13 cellular contexts compared by ENCODE assay signal in genomic region chr21:42360317-42360716, GRCh38. TPM values are rescaled to one million over a fixed set of nuclear protein-coding genes. Genes with fewer than 3 reads are reported as not detected.
DNase-seq lines count a peak whose midpoint lies in the region; ATAC-seq and TF ChIP-seq lines count a peak whose summit lies in the region.
"Had no signal": no experiment of that assay in that cellular context is flagged by ENCODE, and none has a peak within 500 bp of the region (broad histone marks: within the 10 kb centered on the region; RNA-seq: fewer than 3 reads in every experiment).

No MANE protein-coding gene starts in this region.

- intact Hi-C loops in HCT116 (cut with micrococcal nuclease): loop anchor here (1.0 kb wide), 1 partner anchor 90 kb away; no protein-coding TSS in a partner anchor
- intact Hi-C loops in naive thymus-derived CD4-positive, alpha-beta T cell (cut with micrococcal nuclease): loop anchor here in 1 of 2 donors (5.0 kb wide), 1 partner anchor 42 kb away; the partner anchor contains the start of gene UBASH3A

- no peak overlapping the region for H3K9ac ChIP-seq in HCT116 (ENCODE audit: low read length)

- no peaks in the 10 kb centered on the region for H4K20me1 ChIP-seq in HCT116 (ENCODE audit: insufficient read depth)

- CTCF ChIA-PET in HCT116 (lab: Charles Lee): interaction anchor here (1.3 to 1.6 kb wide), 6 partner anchors 9 to 233 kb away, joined by 3 to 7 read pairs (median 4); no protein-coding TSS in a partner anchor
- CTCF ChIA-PET in naive thymus-derived CD4-positive, alpha-beta T cell (lab: Charles Lee): interaction anchor here (0.9 kb wide), 1 partner anchor 89 kb away, joined by 3 read pairs; no protein-coding TSS in a partner anchor

- H3K27ac Mint-ChIP-seq in activated naive CD8-positive, alpha-beta T cell treated with anti-CD3 and anti-CD28 coated beads for 36 hours: no peak overlapping the region
- no peak overlapping the region for H3K27ac Mint-ChIP-seq in naive thymus-derived CD4-positive, alpha-beta T cell

- no peak overlapping the region for H3K4me3 ChIP-seq in HCT116 (replicated peaks in 1 of 2; ENCODE audit: low read depth in 1 of 2, low read length in 2 of 2)
- no peak overlapping the region for H3K4me3 ChIP-seq in naive thymus-derived CD4-positive, alpha-beta T cell (ENCODE audit: low read length)
- H3K4me3 ChIP-seq: body of pancreas, pancreas had no signal

- BruUV-seq in HCT116 (replicated peaks; lab: Mats Ljungman, UMichigan): no TSS peak

- TF ChIP-seq RAD21 in HCT116 (IDR thresholded peaks at IDR 0.05; ENCODE audit: low read depth): peak; percentile 76

- no peaks in the 10 kb centered on the region for H3K27me3 Mint-ChIP-seq in activated naive CD8-positive, alpha-beta T cell treated with anti-CD3 and anti-CD28 coated beads for 36 hours
- H3K27me3 Mint-ChIP-seq in naive thymus-derived CD4-positive, alpha-beta T cell: peaks cover 0 to 27% (median 0%) of the 10 kb centered on the region in 5 donors

- DNase-seq in ELF-1 (ENCODE audit: low read depth, low spot score): peak; percentile 31
- peak; percentile 59 for DNase-seq in HCT116 (ENCODE audit: low read depth, low spot score)
- DNase-seq in activated naive CD8-positive, alpha-beta T cell treated with anti-CD3 and anti-CD28 coated beads for 36 hours: peak; percentile 36
- no peak for DNase-seq in RPMI8226
- DNase-seq in SIG-M5 (lab: John Stamatoyannopoulos, UW): no peak
- DNase-seq in naive thymus-derived CD4-positive, alpha-beta T cell: no peak
- DNase-seq: body of pancreas; CD8-positive, alpha-beta memory T cell; mesenchymal stem cell; MV-4-11; NCI-H526 had no signal

- no peak overlapping the region for H3K4me2 ChIP-seq in HCT116 (ENCODE audit: low read length)

- TF ChIP-seq POLR2A in HCT116 (IDR thresholded peaks at IDR 0.05; ENCODE audit: borderline replicate concordance, extremely low read depth, insufficient read depth, insufficient read length): no peak

- H3K4me1 Mint-ChIP-seq in activated naive CD8-positive, alpha-beta T cell treated with anti-CD3 and anti-CD28 coated beads for 36 hours: peaks cover 13% of the 10 kb centered on the region
- H3K4me1 Mint-ChIP-seq in naive thymus-derived CD4-positive, alpha-beta T cell: peaks cover 0 to 7% (median 4%) of the 10 kb centered on the region in 7 donors

- H3K27me3 ChIP-seq in HCT116 (ENCODE audit: insufficient read depth, low read length): no peaks in the 10 kb centered on the region
- H3K27me3 ChIP-seq in naive thymus-derived CD4-positive, alpha-beta T cell (ENCODE audit: control insufficient read depth in 2 of 2, insufficient read depth in 2 of 2, low read length in 2 of 2): no peaks in the 10 kb centered on the region
- H3K27me3 ChIP-seq: body of pancreas, pancreas had no signal

- no peaks in the 10 kb centered on the region for H3K4me1 ChIP-seq in HCT116 (ENCODE audit: control insufficient read depth in 1 of 2, insufficient read depth in 2 of 2, low read length in 2 of 2)
- no peaks in the 10 kb centered on the region for H3K4me1 ChIP-seq in naive thymus-derived CD4-positive, alpha-beta T cell (ENCODE audit: control insufficient read depth in 2 of 2, insufficient read depth in 2 of 2, low read length in 2 of 2)
- H3K4me1 ChIP-seq: body of pancreas, pancreas had no signal

- H3K36me3 ChIP-seq in HCT116 (ENCODE audit: control insufficient read depth in 1 of 2, insufficient read depth in 2 of 2, low read length in 2 of 2): no peaks in the 10 kb centered on the region
- no peaks in the 10 kb centered on the region for H3K36me3 ChIP-seq in naive thymus-derived CD4-positive, alpha-beta T cell (ENCODE audit: control insufficient read depth in 2 of 3, insufficient read depth in 3 of 3, low read length in 3 of 3)
- H3K36me3 ChIP-seq: pancreas had no signal

- H3K9me3 ChIP-seq in HCT116 (ENCODE audit: control insufficient read depth in 1 of 2, insufficient read depth in 1 of 2, low read depth in 1 of 2, low read length in 2 of 2): no peaks in the 10 kb centered on the region
- H3K9me3 ChIP-seq in naive thymus-derived CD4-positive, alpha-beta T cell (ENCODE audit: control insufficient read depth in 2 of 3, low read length in 3 of 3): peaks cover 0 to 4% (median 0%) of the 10 kb centered on the region in 3 experiments
- H3K9me3 ChIP-seq: pancreas had no signal

- H3K4me3 Mint-ChIP-seq in activated naive CD8-positive, alpha-beta T cell treated with anti-CD3 and anti-CD28 coated beads for 36 hours: no peak overlapping the region
- H3K4me3 Mint-ChIP-seq in naive thymus-derived CD4-positive, alpha-beta T cell: no peak overlapping the region
- H3K4me3 Mint-ChIP-seq: CD8-positive, alpha-beta memory T cell had no signal

- no peak overlapping the region for H2AFZ ChIP-seq in HCT116 (ENCODE audit: low read depth, low read length, poor library complexity, severe bottlenecking)

- POLR2A ChIA-PET in HCT116 (lab: Charles Lee): no interaction called here
- POLR2A ChIA-PET in naive thymus-derived CD4-positive, alpha-beta T cell (lab: Charles Lee): no interaction called here

- peaks cover 8% of the 10 kb centered on the region for H3K9me3 Mint-ChIP-seq in activated naive CD8-positive, alpha-beta T cell treated with anti-CD3 and anti-CD28 coated beads for 36 hours
- H3K9me3 Mint-ChIP-seq in naive thymus-derived CD4-positive, alpha-beta T cell: peaks cover 0 to 22% (median 4%) of the 10 kb centered on the region in 11 donors

- no peaks in the 10 kb centered on the region for H3K36me3 Mint-ChIP-seq in activated naive CD8-positive, alpha-beta T cell treated with anti-CD3 and anti-CD28 coated beads for 36 hours
- peaks cover 0 to 14% (median 4%) of the 10 kb centered on the region in 5 donors for H3K36me3 Mint-ChIP-seq in naive thymus-derived CD4-positive, alpha-beta T cell

- H3K79me2 ChIP-seq in HCT116 (ENCODE audit: insufficient read depth, low read length): no peaks in the 10 kb centered on the region

- H3K27ac ChIP-seq in HCT116 (ENCODE audit: low read depth, low read length): no peak overlapping the region
- H3K27ac ChIP-seq in naive thymus-derived CD4-positive, alpha-beta T cell (ENCODE audit: low read depth, low read length): no peak overlapping the region
- H3K27ac ChIP-seq: body of pancreas, pancreas had no signal

- no peaks in the 10 kb centered on the region for H3K9me2 ChIP-seq in HCT116 (ENCODE audit: insufficient read depth)

- RAD21 ChIA-PET in HCT116 (lab: Charles Lee; ENCODE audit: low non-redundant PET in 1 of 2, low total read pairs in 2 of 2, uncharacterized antibody in 2 of 2, unreplicated experiment in 2 of 2): no interaction called here

- ATAC-seq in HCT116: peak; percentile 95
- no peak for ATAC-seq in naive thymus-derived CD4-positive, alpha-beta T cell
- ATAC-seq: body of pancreas, pancreas, SK-N-SH treated with all-trans-retinoic acid at 6 μM for 48 hours had no signal

- peak; percentile 77 to 96 (median 94) for TF ChIP-seq CTCF in HCT116 (IDR thresholded peaks at IDR 0.05 in 2 of 3, conservative IDR thresholded peaks at IDR 0.05 in 1 of 3; ENCODE audit: borderline replicate concordance in 1 of 3, insufficient read depth in 1 of 3, low read depth in 2 of 3, low read length in 2 of 3)

TF ChIP-seq in HCT116, 20 proteins besides CTCF, POLR2A, EP300 and RAD21 (continues in another document):
- no peak for TF ChIP-seq TCF7L2 (IDR thresholded peaks at IDR 0.05; ENCODE audit: borderline replicate concordance, extremely low read depth, insufficient read depth, insufficient read length)
- no peak for TF ChIP-seq CEBPB (IDR thresholded peaks at IDR 0.05; ENCODE audit: low read depth)
- no peak for TF ChIP-seq EZH2phosphoT487 (IDR thresholded peaks at IDR 0.05; ENCODE audit: borderline replicate concordance)
- no peak for TF ChIP-seq POLR2AphosphoS5 (IDR thresholded peaks at IDR 0.05; ENCODE audit: low read depth, low read length)
- TF ChIP-seq ELF1 (IDR thresholded peaks at IDR 0.05; ENCODE audit: borderline replicate concordance, low read depth): no peak
- no peak for TF ChIP-seq ZNF274 (IDR thresholded peaks at IDR 0.05; ENCODE audit: low read depth, low read length)
- TF ChIP-seq EGR1 (IDR thresholded peaks at IDR 0.05; ENCODE audit: low read depth): no peak
- no peak for TF ChIP-seq CBX3 (IDR thresholded peaks at IDR 0.05; ENCODE audit: low read depth)

RNA-seq across cellular contexts. Expression of gene TFF1, which starts 6.0 kb away (rescaled TPM):
- total RNA-seq in HCT116 (2021; ENCODE audit: unreplicated experiment): 0.61 TPM
- polyA plus RNA-seq in HCT116 (2012): not detected in 2 replicates
- total RNA-seq in activated naive CD8-positive, alpha-beta T cell treated with anti-CD3 and anti-CD28 coated beads for 36 hours: not detected
- total RNA-seq in naive thymus-derived CD4-positive, alpha-beta T cell: not detected
- not detected for polyA plus RNA-seq in naive thymus-derived CD4-positive, alpha-beta T cell
- total RNA-seq: CD8-positive, alpha-beta memory T cell had no signal
- polyA plus RNA-seq: CD8-positive, alpha-beta memory T cell had no signal

RNA-seq across cellular contexts. Expression of gene TFF2, which starts 9.5 kb away (rescaled TPM):
- total RNA-seq in HCT116 (2021; ENCODE audit: unreplicated experiment): not detected
- not detected in 2 replicates for polyA plus RNA-seq in HCT116 (2012)
- total RNA-seq in activated naive CD8-positive, alpha-beta T cell treated with anti-CD3 and anti-CD28 coated beads for 36 hours: not detected
- not detected for total RNA-seq in naive thymus-derived CD4-positive, alpha-beta T cell
- polyA plus RNA-seq in naive thymus-derived CD4-positive, alpha-beta T cell: not detected
- total RNA-seq: CD8-positive, alpha-beta memory T cell had no signal
- polyA plus RNA-seq: CD8-positive, alpha-beta memory T cell had no signal

RNA-seq across cellular contexts. Expression of gene TMPRSS3, which starts 35.5 kb away (rescaled TPM):
- total RNA-seq in HCT116 (2021; ENCODE audit: unreplicated experiment): not detected
- polyA plus RNA-seq in HCT116 (2012): not detected in 2 replicates
- 10 to 100 TPM; 49.1 to 50.7 TPM for total RNA-seq in activated naive CD8-positive, alpha-beta T cell treated with anti-CD3 and anti-CD28 coated beads for 36 hours
- total RNA-seq in naive thymus-derived CD4-positive, alpha-beta T cell: 1 to 10 TPM in 4 of 5 experiments, under 1 TPM in 1; 0.88 to 7.6 (median 1.5) TPM
- polyA plus RNA-seq in naive thymus-derived CD4-positive, alpha-beta T cell: 1 to 10 TPM in 1 of 2 donors, under 1 TPM in 1; 0.11 to 2.9 TPM

RNA-seq across cellular contexts. Expression of gene UBASH3A, which starts 43.4 kb away (rescaled TPM):
- 0.07 TPM for total RNA-seq in HCT116 (2021; ENCODE audit: unreplicated experiment)
- polyA plus RNA-seq in HCT116 (2012): not detected in 2 replicates
- 10 to 100 TPM; 38.9 to 41.1 TPM for total RNA-seq in activated naive CD8-positive, alpha-beta T cell treated with anti-CD3 and anti-CD28 coated beads for 36 hours
- 100 to 1,000 TPM in 1 of 5 experiments, 10 to 100 TPM in 4; 41.9 to 101 (median 91.7) TPM for total RNA-seq in naive thymus-derived CD4-positive, alpha-beta T cell
- 10 to 100 TPM; 57.1 to 99.3 TPM for polyA plus RNA-seq in naive thymus-derived CD4-positive, alpha-beta T cell

RNA-seq across cellular contexts. Expression of gene TFF3, which starts 45.1 kb away (rescaled TPM):
- total RNA-seq in HCT116 (2021; ENCODE audit: unreplicated experiment): 0.22 TPM
- polyA plus RNA-seq in HCT116 (2012): not detected in 2 replicates
- not detected for total RNA-seq in activated naive CD8-positive, alpha-beta T cell treated with anti-CD3 and anti-CD28 coated beads for 36 hours
- total RNA-seq in naive thymus-derived CD4-positive, alpha-beta T cell: not detected
- polyA plus RNA-seq in naive thymus-derived CD4-positive, alpha-beta T cell: not detected
- total RNA-seq: CD8-positive, alpha-beta memory T cell had no signal
- polyA plus RNA-seq: CD8-positive, alpha-beta memory T cell had no signal

Comparison
In these comparisons a context has a peak if more than half of its experiments do, and no peak if none do; other contexts are left out.
1. DNase-seq: peak in ELF-1 (single experiment), HCT116 (single experiment) and activated naive CD8-positive, alpha-beta T cell treated with anti-CD3 and anti-CD28 coated beads for 36 hours (single experiment); none in RPMI8226 (single experiment), SIG-M5 (single experiment) and naive thymus-derived CD4-positive, alpha-beta T cell (0 of 9).
2. RNA of gene TMPRSS3, which starts 35.5 kb away (total RNA-seq): 49.1 to 50.7 TPM in activated naive CD8-positive, alpha-beta T cell treated with anti-CD3 and anti-CD28 coated beads for 36 hours; 0.88 to 7.6 TPM in naive thymus-derived CD4-positive, alpha-beta T cell and not detected in HCT116 (single experiment); every median in the first group is over 4 times any median in the second.